Comparison of ENCODE assay signal across 6 cellular contexts in the genomic region with DNA sequence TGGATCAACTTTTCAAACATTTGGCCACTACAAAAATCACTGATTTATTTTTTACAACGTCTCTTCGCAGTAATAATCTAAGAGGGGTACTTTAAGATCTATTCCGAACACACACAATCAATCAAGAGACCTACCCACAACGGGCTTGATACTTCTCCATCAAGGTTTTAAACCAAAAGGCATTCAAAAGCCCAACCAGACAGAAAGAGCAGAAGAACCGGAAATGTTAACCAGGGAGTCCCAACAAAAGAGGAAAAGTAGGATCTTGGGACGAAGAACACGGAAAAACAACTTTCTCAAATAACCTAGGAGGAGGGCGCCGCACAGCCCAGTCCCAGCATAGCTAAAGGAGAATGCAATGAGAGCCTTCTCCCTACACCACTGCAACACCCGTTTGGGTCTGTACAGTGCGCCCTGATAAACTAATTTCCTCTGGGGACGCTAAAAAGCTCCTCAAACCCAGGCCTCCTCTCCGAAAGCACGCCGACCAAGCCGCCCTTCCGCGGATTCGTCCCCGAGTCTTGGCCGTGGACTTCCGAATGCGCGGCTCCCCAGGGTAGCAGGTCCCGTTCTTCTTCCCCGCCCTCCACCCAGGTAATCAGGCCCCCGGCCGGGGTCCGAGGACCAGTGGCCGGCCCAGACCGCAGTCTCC. TPM values are rescaled to one million over a fixed set of nuclear protein-coding genes. Genes with fewer than 3 reads are reported as not detected.
DNase-seq lines count a peak whose midpoint lies in the region; ATAC-seq, FAIRE-seq and TF ChIP-seq lines count a peak whose summit lies in the region.

No MANE protein-coding gene starts in this region.

- 0 to 1% methylated on average over 31 of the region's 31 CpGs for WGBS in pancreas, 2 donors

- H3K4me1 ChIP-seq in colonic mucosa = peaks cover 6% of the 10 kb centered on the region
- peaks cover 8 to 13% (median 11%) of the 10 kb centered on the region in 3 donors for H3K4me1 ChIP-seq in pancreas

- H3K27ac ChIP-seq in colonic mucosa (peak overlapping the region; percentile 73), pancreas (peak overlapping the region; percentile 20 to 79 (median 66))

- ATAC-seq in GM19023 (IDR thresholded peaks at IDR 0.05; ENCODE audit: unreplicated experiment) = peak; percentile 18
- peak; percentile 12 for ATAC-seq in HG03457 (IDR thresholded peaks at IDR 0.05; ENCODE audit: unreplicated experiment)
- ATAC-seq in pancreas = peak; percentile 5 to 28 (median 9)

- TF ChIP-seq CTCF in colonic mucosa (IDR thresholded peaks at IDR 0.05) (no peak), pancreas (IDR thresholded peaks at IDR 0.05) (no peak)

- DNase-seq in colonic mucosa (peak; percentile 37), pancreas (no peak), NOMO-1 (lab: John Stamatoyannopoulos, UW; ENCODE audit: unreplicated experiment in 2 of 2) (no peak), NCI-H1930 (lab: John Stamatoyannopoulos, UW) (no peak)

- H3K36me3 ChIP-seq in colonic mucosa = no peaks in the 10 kb centered on the region
- H3K36me3 ChIP-seq in pancreas = peaks cover 3 to 21% (median 15%) of the 10 kb centered on the region in 3 donors

- no peak for FAIRE-seq in pancreas (lab: Jason Lieb, UNC)

- no peaks in the 10 kb centered on the region for H3K27me3 ChIP-seq in colonic mucosa
- no peaks in the 10 kb centered on the region for H3K27me3 ChIP-seq in pancreas

- H3K4me3 ChIP-seq in colonic mucosa = peak overlapping the region; percentile 100
- peak overlapping the region; percentile 71 to 100 (median 85) for H3K4me3 ChIP-seq in pancreas

- H3K9ac ChIP-seq in colonic mucosa (ENCODE audit: low read depth in 2 of 2, low read length in 2 of 2) = peak overlapping the region; percentile 92 to 97

- intact Hi-C loops in colonic mucosa (cut with DNase I) (no loop called here), pancreas (cut with DNase I) (no loop called here)

- H3K9me3 ChIP-seq in colonic mucosa = no peaks in the 10 kb centered on the region
- no peaks in the 10 kb centered on the region for H3K9me3 ChIP-seq in pancreas

RNA-seq across cellular contexts. Expression of gene RPL22, which starts 0.6 kb away (rescaled TPM):
- total RNA-seq in colonic mucosa (100 to 1,000 TPM; 314 to 378 TPM), pancreas (100 to 1,000 TPM; 186 to 264 (median 221) TPM)
- polyA plus RNA-seq in pancreas = 100 to 1,000 TPM; 252 to 378 TPM

RNA-seq across cellular contexts. Expression of gene RNF207, which starts 7.1 kb away (rescaled TPM):
- total RNA-seq in colonic mucosa (10 to 100 TPM; 18.4 to 19.4 TPM), pancreas (10 to 100 TPM in 5 of 6 donors, 1 to 10 TPM in 1; 7.1 to 21.6 (median 12.5) TPM)
- polyA plus RNA-seq in pancreas = 10 to 100 TPM; 26.2 to 52.8 TPM

RNA-seq across cellular contexts. Expression of gene CHD5, which starts 18.7 kb away (rescaled TPM):
- total RNA-seq in colonic mucosa (under 1 TPM; 0.35 to 0.69 TPM), pancreas (under 1 TPM; 0.09 to 0.46 (median 0.27) TPM)
- 1 to 10 TPM; 1.2 to 2.9 TPM for polyA plus RNA-seq in pancreas

RNA-seq across cellular contexts. Expression of gene ICMT, which starts 37.0 kb away (rescaled TPM):
- total RNA-seq in colonic mucosa (10 to 100 TPM; 56.6 to 72.5 TPM), pancreas (10 to 100 TPM; 13.4 to 26.4 (median 21.5) TPM)
- 10 to 100 TPM in 1 of 2 donors, 1 to 10 TPM in 1; 8.3 to 16.0 TPM for polyA plus RNA-seq in pancreas

RNA-seq across cellular contexts. Expression of gene HES3, which starts 45.2 kb away (rescaled TPM):
- total RNA-seq in colonic mucosa (not detected), pancreas (not detected)
- not detected for polyA plus RNA-seq in pancreas
